In the genomic region with DNA sequence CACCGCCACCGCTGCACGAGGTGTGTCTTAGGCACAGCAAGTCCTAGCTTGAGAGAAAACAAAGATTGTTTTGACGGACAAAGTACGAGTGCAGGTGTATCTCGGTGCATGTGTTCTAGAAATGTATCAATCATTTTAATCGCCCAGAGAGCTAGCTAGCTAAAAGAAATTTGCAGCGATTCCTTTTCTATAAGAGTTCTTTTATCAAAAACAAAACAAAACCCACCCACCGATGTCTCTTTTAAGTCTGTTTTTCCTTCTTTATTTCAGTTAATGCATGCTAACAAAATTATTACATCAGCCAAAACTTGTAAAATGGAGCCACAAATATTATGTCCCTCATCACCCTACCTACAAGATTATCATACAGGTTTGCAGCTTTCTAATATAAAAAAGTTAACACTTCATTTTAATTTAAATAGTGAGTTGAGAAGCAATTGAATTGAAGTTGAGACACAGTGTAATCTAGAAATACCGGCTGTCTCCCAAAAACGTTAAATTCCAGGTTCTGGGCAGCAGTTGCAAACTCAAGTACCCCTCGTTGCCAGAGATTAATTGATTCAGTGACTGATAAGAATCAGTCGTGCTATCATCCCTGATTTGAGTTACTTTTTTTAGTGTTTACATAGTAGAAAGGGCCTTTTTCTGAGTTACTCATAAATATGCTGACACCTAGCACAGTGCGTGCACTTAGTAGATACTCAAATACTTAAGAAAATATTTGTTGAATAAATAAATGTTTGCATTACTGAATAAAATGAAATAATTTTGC, we compare ENCODE assay signal across 8 cellular contexts. TPM values are rescaled to one million over a fixed set of nuclear protein-coding genes. Genes with fewer than 3 reads are reported as not detected.
DNase-seq lines count a peak whose midpoint lies in the region; ATAC-seq and TF ChIP-seq lines count a peak whose summit lies in the region.

No MANE protein-coding gene starts in this region.

- no peak for TF ChIP-seq POLR2A in GM18505 (IDR thresholded peaks at IDR 0.05; ENCODE audit: borderline replicate concordance, extremely low read depth, insufficient read depth, insufficient read length)

- H3K4me3 Mint-ChIP-seq in osteocyte (ENCODE audit: unreplicated experiment) = peak overlapping the region; percentile 86

- no peaks in the 10 kb centered on the region; the same call in 1 of the 2 replicates for H3F3A ChIP-seq in MM.1S (ENCODE audit: insufficient read depth, low read length)

- H3K36me3 Mint-ChIP-seq in osteocyte (ENCODE audit: unreplicated experiment) = no peaks in the 10 kb centered on the region

- TF ChIP-seq CTCF in MM.1S (IDR thresholded peaks at IDR 0.05; ENCODE audit: low read length) (no peak), osteocyte (IDR thresholded peaks at IDR 0.05) (no peak)

- H3K27ac Mint-ChIP-seq in osteocyte (ENCODE audit: unreplicated experiment) = peak overlapping the region; percentile 88

- H3K4me1 Mint-ChIP-seq in osteocyte (ENCODE audit: unreplicated experiment) = peaks cover 58% of the 10 kb centered on the region

- H3K27me3 Mint-ChIP-seq in osteocyte (ENCODE audit: unreplicated experiment) = no peaks in the 10 kb centered on the region

- ATAC-seq in GM18505 (IDR thresholded peaks at IDR 0.05; ENCODE audit: unreplicated experiment) (peak; percentile 6), sciatic nerve (no peak), GM18502 (IDR thresholded peaks at IDR 0.05; ENCODE audit: poor library complexity, unreplicated experiment) (no peak)

- peaks cover 6% of the 10 kb centered on the region; the same call in 1 of the 2 replicates for H3K4me1 ChIP-seq in MM.1S (ENCODE audit: low read length)
- peaks cover 9% of the 10 kb centered on the region for H3K4me1 ChIP-seq in endocrine pancreas (ENCODE audit: control insufficient read depth, insufficient read depth, low read length)

- peaks cover 24% of the 10 kb centered on the region for H3K79me2 ChIP-seq in MM.1S (ENCODE audit: low read length)

- H3K9ac ChIP-seq in MM.1S (ENCODE audit: low read length) (peak overlapping the region; percentile 31; the same call in 1 of the 2 replicates), endocrine pancreas (ENCODE audit: control insufficient read depth, insufficient read depth, low read length) (peak overlapping the region; percentile 77)

- H3K9me3 ChIP-seq in MM.1S (replicated peaks; ENCODE audit: insufficient read depth, low read length) (no peaks in the 10 kb centered on the region), endocrine pancreas (ENCODE audit: control insufficient read depth, low read length) (no peaks in the 10 kb centered on the region)

- H2AFZ ChIP-seq in MM.1S (ENCODE audit: low read length) = peak overlapping the region; percentile 83

- H4K20me1 ChIP-seq in MM.1S (ENCODE audit: insufficient read depth, low read length) = no peaks in the 10 kb centered on the region

- no peaks in the 10 kb centered on the region for H3K9me3 Mint-ChIP-seq in osteocyte (ENCODE audit: unreplicated experiment)

- no peaks in the 10 kb centered on the region for H3K27me3 ChIP-seq in MM.1S (replicated peaks; ENCODE audit: insufficient read depth, low read length)
- no peaks in the 10 kb centered on the region for H3K27me3 ChIP-seq in endocrine pancreas (ENCODE audit: control insufficient read depth, insufficient read depth, low read length)

- H3K4me3 ChIP-seq in MM.1S (ENCODE audit: low read length) = peak overlapping the region; percentile 83
- peak overlapping the region; percentile 95 for H3K4me3 ChIP-seq in endocrine pancreas (ENCODE audit: control insufficient read depth, insufficient read depth, low read length)

- peak; percentile 70 for DNase-seq in MM.1S
- DNase-seq in osteocyte (ENCODE audit: extremely low spot score, unreplicated experiment) = no peak
- DNase-seq in NCI-H1436 (lab: John Stamatoyannopoulos, UW) = no peak
- DNase-seq in sciatic nerve (ENCODE audit: low spot score) = no peak
- DNase-seq in A172 (ENCODE audit: low spot score) = no peak

- no peaks in the 10 kb centered on the region for H3K9me2 ChIP-seq in MM.1S (replicated peaks; ENCODE audit: insufficient read depth, low read length)

- intact Hi-C loops in sciatic nerve (cut with DNase I) = no loop called here

- peak overlapping the region; percentile 81; the same call in 1 of the 2 replicates for H3K27ac ChIP-seq in MM.1S (ENCODE audit: low read length)

- no peaks in the 10 kb centered on the region for H3K36me3 ChIP-seq in MM.1S (replicated peaks; ENCODE audit: insufficient read depth, low read length)
- H3K36me3 ChIP-seq in endocrine pancreas (ENCODE audit: control insufficient read depth, insufficient read depth, low read length) = no peaks in the 10 kb centered on the region

- peak overlapping the region; percentile 77 for H3K4me2 ChIP-seq in MM.1S (ENCODE audit: low read depth, low read length)

RNA-seq across cellular contexts. Expression of a gene that starts 1.5 kb away (rescaled TPM):
- total RNA-seq in osteocyte (6.0 and 6.3 TPM in 2 replicates), sciatic nerve (18.3 TPM)
- 2.9 and 4.2 TPM in 2 replicates for total RNA-seq in A172 (2014; rRNA removed; shearing (Covaris generic))

RNA-seq across cellular contexts. Expression of a gene that starts 57.2 kb away (rescaled TPM):
- total RNA-seq in osteocyte = 30.8 and 32.2 TPM in 2 replicates
- total RNA-seq in sciatic nerve = 30.9 TPM
- total RNA-seq in A172 (2014; rRNA removed; shearing (Covaris generic)) = 13.0 and 19.7 TPM in 2 replicates
